20 cellular contexts compared by ENCODE assay signal in the genomic region with DNA sequence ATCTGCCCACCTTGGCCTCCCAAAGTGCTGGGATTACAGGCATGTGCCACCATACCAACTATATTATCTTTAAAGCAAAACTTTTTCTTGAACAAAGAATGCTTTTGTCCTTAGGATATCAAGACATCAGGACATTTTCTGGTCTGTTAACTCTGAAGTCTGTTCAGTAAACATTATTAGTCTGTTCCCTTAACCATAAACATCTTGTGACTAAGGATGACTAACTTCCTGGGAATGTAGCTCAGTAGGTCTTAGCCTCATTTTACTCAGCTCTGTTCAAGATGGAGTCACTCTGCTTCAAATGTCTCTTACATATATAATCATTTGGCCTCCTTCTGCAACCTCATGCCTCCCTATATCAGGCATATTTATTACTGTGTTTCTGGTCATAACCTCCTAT.
DNase-seq lines count a peak whose midpoint lies in the region; ATAC-seq and TF ChIP-seq lines count a peak whose summit lies in the region.
"Had no signal": no experiment of that assay in that cellular context is flagged by ENCODE, and none has a peak within 500 bp of the region (broad histone marks: within the 10 kb centered on the region; RNA-seq: fewer than 3 reads in every experiment).

No MANE protein-coding gene starts in this region.

- peak; percentile 2 for DNase-seq in AG09309 (ENCODE audit: low read depth)
- peak; percentile 0 for DNase-seq in LNCaP clone FGC (ENCODE audit: low read depth)
- DNase-seq in cardiac fibroblast (ENCODE audit: low read depth in 2 of 2) = peak; percentile 35 to 71
- DNase-seq in kidney glomerular epithelial cell (lab: John Stamatoyannopoulos, UW) = peak; percentile 61
- DNase-seq in KG1 (lab: John Stamatoyannopoulos, UW) = no peak
- no peak for DNase-seq in SHP77 treated with DMSO at 0.1 percent for 48 hours (lab: John Stamatoyannopoulos, UW)
- DNase-seq in GM19240 (ENCODE audit: insufficient read length, low spot score) = no peak
- DNase-seq: activated CD8-positive, alpha-beta T cell treated with anti-CD3 and anti-CD28 coated beads for 36 hours; adrenal gland; cortex of kidney; DMS79; esophagus squamous epithelium; midbrain; MV-4-11; NCI-H2107; NCI-H82; spleen had no signal

- H3K4me3 ChIP-seq in AG09309 (ENCODE audit: control insufficient read depth, low read depth, low read length) (no peak overlapping the region), LNCaP clone FGC (ENCODE audit: low read depth, low read length) (no peak overlapping the region), cardiac fibroblast (replicated peaks in 1 of 2; ENCODE audit: low read depth in 2 of 2, low read length in 2 of 2) (no peak overlapping the region)
- H3K4me3 ChIP-seq: adrenal gland, BLaER1, esophagus squamous epithelium, spleen had no signal

- no peak for ATAC-seq in GM18498 (IDR thresholded peaks at IDR 0.05; ENCODE audit: unreplicated experiment)
- ATAC-seq: activated CD8-positive, alpha-beta T cell treated with anti-CD3 and anti-CD28 coated beads for 36 hours; activated T-helper 17 cell treated with anti-CD3 and anti-CD28 coated beads, Interleukin-2, amount 50 U/mL, for 72 hours had no signal

- TF ChIP-seq CTCF in AG09309 (IDR thresholded peaks at IDR 0.05; ENCODE audit: control insufficient read depth, insufficient read depth, low read depth, low read length, missing control alignments) = no peak
- TF ChIP-seq CTCF in LNCaP clone FGC (IDR thresholded peaks at IDR 0.05; ENCODE audit: control insufficient read depth, extremely low read depth, insufficient read depth) = no peak
- no peak for TF ChIP-seq CTCF in cardiac fibroblast (IDR thresholded peaks at IDR 0.05; ENCODE audit: low read depth, low read length)

Comparison
In these comparisons a context has a peak if more than half of its experiments do, and no peak if none do; other contexts are left out.
1. DNase-seq: peak in AG09309 (single experiment), LNCaP clone FGC (single experiment), cardiac fibroblast (2 of 2) and kidney glomerular epithelial cell (single experiment); none in KG1 (single experiment), SHP77 treated with DMSO at 0.1 percent for 48 hours (single experiment) and GM19240 (single experiment).